1 cellular context compared by ENCODE assay signal in genomic region chr12:6538420-6539275, GRCh38.
TF ChIP-seq lines count a peak whose summit lies in the region.

No MANE protein-coding gene starts in this region.

TF ChIP-seq in H1, 55 proteins besides CTCF, POLR2A, EP300 and RAD21:
- TF ChIP-seq TCF12 (IDR thresholded peaks at IDR 0.05; ENCODE audit: low read depth, low read length) (no peak), ZNF274 (IDR thresholded peaks at IDR 0.05; ENCODE audit: borderline replicate concordance, extremely low read depth, low read length) (no peak), SIN3A (conservative IDR thresholded peaks at IDR 0.05 in 1 of 2, IDR thresholded peaks at IDR 0.05 in 1 of 2; ENCODE audit: low read depth in 1 of 2, low read length in 2 of 2) (peak; percentile 25 to 44; a peak in 2 of 4 replicates), SP2 (IDR thresholded peaks at IDR 0.05; ENCODE audit: low read length) (no peak), PHF8 (conservative IDR thresholded peaks at IDR 0.05; ENCODE audit: low read depth, low read length) (no peak), CREB1 (IDR thresholded peaks at IDR 0.05) (0 out of 2 replicates have a peak, but pooled peaks have one; percentile 5), TAF1 (IDR thresholded peaks at IDR 0.05; ENCODE audit: low read depth, low read length) (0 out of 2 replicates have a peak, but pooled peaks have one; percentile 34), E2F6 (IDR thresholded peaks at IDR 0.05) (0 out of 2 replicates have a peak, but pooled peaks have one; percentile 3), CHD7 (IDR thresholded peaks at IDR 0.05; ENCODE audit: insufficient replicate concordance, low read length) (no peak), BACH1 (IDR thresholded peaks at IDR 0.05; ENCODE audit: low read length) (no peak), JUND (IDR thresholded peaks at IDR 0.05; ENCODE audit: low read length) (no peak), ATF2 (IDR thresholded peaks at IDR 0.05; ENCODE audit: low read length) (peak; percentile 84), SIRT6 (IDR thresholded peaks at IDR 0.05; ENCODE audit: low read length) (peak; percentile 29), MAX (IDR thresholded peaks at IDR 0.05) (peak; percentile 53; the same call in 1 of the 2 replicates), CHD1 (IDR thresholded peaks at IDR 0.05; ENCODE audit: low read depth, low read length) (no peak), GABPA (IDR thresholded peaks at IDR 0.05; ENCODE audit: borderline replicate concordance, insufficient read depth, low read length) (no peak), CHD2 (IDR thresholded peaks at IDR 0.05; ENCODE audit: low read length) (peak; percentile 36; the same call in 1 of the 2 replicates), SP4 (IDR thresholded peaks at IDR 0.05; ENCODE audit: low read length) (peak; percentile 73; the same call in 1 of the 2 replicates), SRF (IDR thresholded peaks at IDR 0.05; ENCODE audit: low read depth, low read length) (no peak), POLR2AphosphoS5 (IDR thresholded peaks at IDR 0.05; ENCODE audit: low read depth, low read length) (peak; percentile 96), TBP (IDR thresholded peaks at IDR 0.05; ENCODE audit: low read depth, low read length) (peak; percentile 6; the same call in 1 of the 2 replicates)
